In the genomic region with DNA sequence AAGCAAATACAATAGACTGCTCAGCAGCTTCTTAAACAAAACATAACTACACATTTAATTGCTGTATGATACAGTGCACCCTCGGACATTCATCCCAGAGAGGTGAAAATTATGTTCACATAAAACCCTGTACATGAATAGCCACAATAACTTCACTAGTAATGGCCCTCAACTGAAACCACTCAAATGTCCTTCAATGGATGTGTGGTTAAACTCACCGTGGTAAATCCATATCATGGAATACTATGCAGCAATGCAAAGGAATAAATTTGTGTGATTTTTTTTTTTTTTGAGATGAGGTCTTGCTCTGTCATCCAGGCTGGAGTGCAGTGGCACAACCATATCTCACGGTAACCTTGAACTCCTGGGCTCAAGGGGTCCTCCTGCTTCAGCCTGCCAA, we compare ENCODE assay signal across 3 cellular contexts.
TF ChIP-seq lines count a peak whose summit lies in the region.

No MANE protein-coding gene starts in this region.

TF ChIP-seq in SK-N-SH treated with all-trans-retinoic acid at 6 μM for 48 hours, 23 proteins besides CTCF, POLR2A, EP300 and RAD21:
- TF ChIP-seq GLIS3 (CRISPR knock-in tag; IDR thresholded peaks at IDR 0.05) (no peak), ZNF8 (CRISPR knock-in tag; IDR thresholded peaks at IDR 0.05) (peak; percentile 65; the same call in 1 of the 2 replicates)

TF ChIP-seq in SK-N-SH, 30 proteins besides CTCF, POLR2A, EP300 and RAD21:
- TF ChIP-seq RXRA (IDR thresholded peaks at IDR 0.05; ENCODE audit: borderline replicate concordance, low read depth) (no peak), GATA2 (CRISPR knock-in tag; IDR thresholded peaks at IDR 0.05) (no peak), TAF1 (IDR thresholded peaks at IDR 0.05; ENCODE audit: borderline replicate concordance, low read depth, low read length) (no peak), NFIC (IDR thresholded peaks at IDR 0.05; ENCODE audit: borderline replicate concordance) (no peak), EZH2phosphoT487 (IDR thresholded peaks at IDR 0.05; ENCODE audit: borderline replicate concordance, low read depth) (no peak), RFX5 (IDR thresholded peaks at IDR 0.05; ENCODE audit: low read length) (no peak)

TF ChIP-seq in H1, 55 proteins besides CTCF, POLR2A, EP300 and RAD21:
- peak; percentile 79; the same call in 1 of the 2 replicates for TF ChIP-seq KDM1A (IDR thresholded peaks at IDR 0.05; ENCODE audit: borderline replicate concordance, low read length)
- no peak for TF ChIP-seq CHD2 (IDR thresholded peaks at IDR 0.05; ENCODE audit: low read length)
TF ChIP-seq in H1: peak in this region for 1.
